ENCODE assay signal across 8 cellular contexts in the genomic region with DNA sequence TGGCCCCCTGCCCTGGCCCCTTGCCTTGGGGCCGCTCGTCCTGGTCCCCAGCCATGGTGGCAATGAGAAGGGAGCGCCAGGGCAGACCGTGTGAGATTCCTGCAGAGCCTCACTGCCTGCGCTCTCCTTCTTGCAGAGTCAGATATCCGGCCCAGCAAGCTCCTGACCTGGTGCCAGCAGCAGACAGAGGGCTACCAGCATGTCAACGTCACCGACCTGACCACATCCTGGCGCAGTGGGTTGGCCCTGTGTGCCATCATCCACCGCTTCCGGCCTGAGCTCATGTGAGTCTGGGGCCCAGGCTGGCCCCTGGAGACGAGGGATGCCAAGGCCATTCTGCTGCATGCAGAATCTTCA.
DNase-seq lines count a peak whose midpoint lies in the region; ATAC-seq, FAIRE-seq and TF ChIP-seq lines count a peak whose summit lies in the region.

No MANE protein-coding gene starts in this region.

- no peaks in the 10 kb centered on the region for H4K20me1 ChIP-seq in astrocyte (ENCODE audit: insufficient read depth, low read length)

- no peak overlapping the region for H2AFZ ChIP-seq in astrocyte (ENCODE audit: low read depth, low read length)

- H3K27ac Mint-ChIP-seq in astrocyte (ENCODE audit: unreplicated experiment) = no peak overlapping the region

- no peak overlapping the region for H3K4me3 ChIP-seq in astrocyte (ENCODE audit: insufficient read depth, low read depth, low read length)

- DNase-seq in T-helper 9 cell (peak; percentile 82), astrocyte (ENCODE audit: low read depth) (peak; percentile 96), left lobe of liver (ENCODE audit: low spot score) (peak; percentile 59), NCI-H2107 (lab: John Stamatoyannopoulos, UW) (no peak), occipital lobe (lab: John Stamatoyannopoulos, UW) (no peak)
- DNase-seq in stimulated activated CD8-positive, alpha-beta memory T cell treated with anti-CD3 and anti-CD28 coated beads, Interleukin-2, amount 100 ng/mL, for 1 hour (ENCODE audit: low read depth in 2 of 2) = peak; percentile 72 to 80

- peaks cover 52% of the 10 kb centered on the region for H3K36me3 Mint-ChIP-seq in astrocyte (ENCODE audit: low read depth, unreplicated experiment)

- ATAC-seq in GM19324 (IDR thresholded peaks at IDR 0.05; ENCODE audit: low FRiP score, unreplicated experiment) = peak; percentile 92
- peak; percentile 98 for ATAC-seq in HG03432 (IDR thresholded peaks at IDR 0.05; ENCODE audit: unreplicated experiment)
- ATAC-seq in left lobe of liver = no peak

- H3K4me2 ChIP-seq in astrocyte (ENCODE audit: low read length) = peak overlapping the region; percentile 58

- no peaks in the 10 kb centered on the region for H3K9me3 Mint-ChIP-seq in astrocyte (ENCODE audit: unreplicated experiment)

- peaks cover 89% of the 10 kb centered on the region for H3K36me3 ChIP-seq in astrocyte (ENCODE audit: insufficient read depth, low read length)

- no peaks in the 10 kb centered on the region for H3K27me3 Mint-ChIP-seq in astrocyte (ENCODE audit: low read depth, unreplicated experiment)

- H3K4me1 ChIP-seq in astrocyte (ENCODE audit: insufficient read depth, low read length) = peaks cover 42% of the 10 kb centered on the region

- H3K79me2 ChIP-seq in astrocyte (ENCODE audit: insufficient read depth, low read length) = peaks cover 31% of the 10 kb centered on the region

- no peaks in the 10 kb centered on the region for H3K27me3 ChIP-seq in astrocyte (ENCODE audit: insufficient read depth, low read length)

- FAIRE-seq in astrocyte (lab: Jason Lieb, UNC) = no peak

- no peak overlapping the region for H3K4me3 Mint-ChIP-seq in astrocyte (ENCODE audit: unreplicated experiment)

- H3K9ac ChIP-seq in astrocyte (ENCODE audit: low read length) = peak overlapping the region; percentile 85

- no peak for TF ChIP-seq CTCF in astrocyte (IDR thresholded peaks at IDR 0.05; ENCODE audit: insufficient read depth, low read depth, low read length)

- peaks cover 7% of the 10 kb centered on the region for H3K4me1 Mint-ChIP-seq in astrocyte (ENCODE audit: low read depth, unreplicated experiment)

- H3K27ac ChIP-seq in astrocyte (ENCODE audit: low read depth, low read length) = peak overlapping the region; percentile 94

- no peaks in the 10 kb centered on the region for H3K9me3 ChIP-seq in astrocyte (ENCODE audit: insufficient read depth, low read depth, low read length)

Comparison
In these comparisons a context has a peak if more than half of its experiments do, and no peak if none do; other contexts are left out.
1. DNase-seq: peak in T-helper 9 cell (single experiment), astrocyte (single experiment), left lobe of liver (single experiment) and stimulated activated CD8-positive, alpha-beta memory T cell treated with anti-CD3 and anti-CD28 coated beads, Interleukin-2, amount 100 ng/mL, for 1 hour (2 of 2); none in NCI-H2107 (single experiment) and occipital lobe (single experiment).